In the genomic region with DNA sequence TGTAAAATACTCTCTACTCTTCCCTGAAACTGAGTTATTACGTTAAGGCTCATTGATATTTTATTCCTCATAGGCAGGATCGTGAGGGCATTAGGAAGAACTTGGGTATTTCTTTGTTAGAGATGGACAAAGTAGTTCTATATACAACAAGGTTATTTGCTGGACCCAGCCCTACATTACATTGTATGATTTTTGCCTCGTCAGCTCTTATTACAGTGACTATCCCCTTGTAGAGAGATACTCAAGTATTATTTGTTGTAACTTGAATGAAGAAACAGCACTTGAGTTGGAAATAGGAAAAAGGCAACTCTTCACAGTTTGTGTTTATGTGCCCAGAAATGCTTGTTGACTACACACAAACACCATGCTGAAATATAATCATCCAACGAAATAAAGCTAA, we compare ENCODE assay signal across 1 cellular context.
TF ChIP-seq lines count a peak whose summit lies in the region.

No MANE protein-coding gene starts in this region.

TF ChIP-seq in K562, 482 proteins besides CTCF, POLR2A, EP300 and RAD21 (continued from another document):
- TF ChIP-seq, protein P1, sequence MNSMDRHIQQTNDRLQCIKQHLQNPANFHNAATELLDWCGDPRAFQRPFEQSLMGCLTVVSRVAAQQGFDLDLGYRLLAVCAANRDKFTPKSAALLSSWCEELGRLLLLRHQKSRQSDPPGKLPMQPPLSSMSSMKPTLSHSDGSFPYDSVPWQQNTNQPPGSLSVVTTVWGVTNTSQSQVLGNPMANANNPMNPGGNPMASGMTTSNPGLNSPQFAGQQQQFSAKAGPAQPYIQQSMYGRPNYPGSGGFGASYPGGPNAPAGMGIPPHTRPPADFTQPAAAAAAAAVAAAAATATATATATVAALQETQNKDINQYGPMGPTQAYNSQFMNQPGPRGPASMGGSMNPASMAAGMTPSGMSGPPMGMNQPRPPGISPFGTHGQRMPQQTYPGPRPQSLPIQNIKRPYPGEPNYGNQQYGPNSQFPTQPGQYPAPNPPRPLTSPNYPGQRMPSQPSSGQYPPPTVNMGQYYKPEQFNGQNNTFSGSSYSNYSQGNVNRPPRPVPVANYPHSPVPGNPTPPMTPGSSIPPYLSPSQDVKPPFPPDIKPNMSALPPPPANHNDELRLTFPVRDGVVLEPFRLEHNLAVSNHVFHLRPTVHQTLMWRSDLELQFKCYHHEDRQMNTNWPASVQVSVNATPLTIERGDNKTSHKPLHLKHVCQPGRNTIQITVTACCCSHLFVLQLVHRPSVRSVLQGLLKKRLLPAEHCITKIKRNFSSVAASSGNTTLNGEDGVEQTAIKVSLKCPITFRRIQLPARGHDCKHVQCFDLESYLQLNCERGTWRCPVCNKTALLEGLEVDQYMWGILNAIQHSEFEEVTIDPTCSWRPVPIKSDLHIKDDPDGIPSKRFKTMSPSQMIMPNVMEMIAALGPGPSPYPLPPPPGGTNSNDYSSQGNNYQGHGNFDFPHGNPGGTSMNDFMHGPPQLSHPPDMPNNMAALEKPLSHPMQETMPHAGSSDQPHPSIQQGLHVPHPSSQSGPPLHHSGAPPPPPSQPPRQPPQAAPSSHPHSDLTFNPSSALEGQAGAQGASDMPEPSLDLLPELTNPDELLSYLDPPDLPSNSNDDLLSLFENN (IDR thresholded peaks at IDR 0.05; ENCODE audit: low read depth in 2 of 2, low read length in 2 of 2), result no peak
- TF ChIP-seq ZNF24 (IDR thresholded peaks at IDR 0.05) (no peak), SIRT6 (IDR thresholded peaks at IDR 0.05; ENCODE audit: low read depth, low read length) (no peak), FOXJ3 (CRISPR knock-in tag; IDR thresholded peaks at IDR 0.05) (no peak), ZNF324 (CRISPR knock-in tag; IDR thresholded peaks at IDR 0.05) (no peak), KAT8 (IDR thresholded peaks at IDR 0.05; ENCODE audit: low read depth) (no peak), ZNF584 (CRISPR knock-in tag; IDR thresholded peaks at IDR 0.05; ENCODE audit: low read depth) (no peak), ZNF316 (IDR thresholded peaks at IDR 0.05) (0 out of 2 replicates have a peak, but pooled peaks have one; percentile 30), ZKSCAN1 (IDR thresholded peaks at IDR 0.05; ENCODE audit: low read depth, low read length) (no peak), MAFG (tag; conservative IDR thresholded peaks at IDR 0.05) (0 out of 2 replicates have a peak, but pooled peaks have one; percentile 15), RCOR1 (IDR thresholded peaks at IDR 0.05; ENCODE audit: borderline replicate concordance in 1 of 2, low read depth in 2 of 2, low read length in 2 of 2) (no peak), ELF4 (CRISPR knock-in tag; IDR thresholded peaks at IDR 0.05) (no peak), ETV5 (CRISPR knock-in tag; IDR thresholded peaks at IDR 0.05; ENCODE audit: low read depth) (no peak)
- TF ChIP-seq, protein P2, sequence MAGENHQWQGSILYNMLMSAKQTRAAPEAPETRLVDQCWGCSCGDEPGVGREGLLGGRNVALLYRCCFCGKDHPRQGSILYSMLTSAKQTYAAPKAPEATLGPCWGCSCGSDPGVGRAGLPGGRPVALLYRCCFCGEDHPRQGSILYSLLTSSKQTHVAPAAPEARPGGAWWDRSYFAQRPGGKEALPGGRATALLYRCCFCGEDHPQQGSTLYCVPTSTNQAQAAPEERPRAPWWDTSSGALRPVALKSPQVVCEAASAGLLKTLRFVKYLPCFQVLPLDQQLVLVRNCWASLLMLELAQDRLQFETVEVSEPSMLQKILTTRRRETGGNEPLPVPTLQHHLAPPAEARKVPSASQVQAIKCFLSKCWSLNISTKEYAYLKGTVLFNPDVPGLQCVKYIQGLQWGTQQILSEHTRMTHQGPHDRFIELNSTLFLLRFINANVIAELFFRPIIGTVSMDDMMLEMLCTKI (IDR thresholded peaks at IDR 0.05; ENCODE audit: partially characterized antibody), result no peak
